ENCODE assay signal across 10 cellular contexts in genomic region chr3:196170296-196170695, GRCh38. TPM values are rescaled to one million over a fixed set of nuclear protein-coding genes. Genes with fewer than 3 reads are reported as not detected.
"Had no signal": no experiment of that assay in that cellular context is flagged by ENCODE, and none has a peak within 500 bp of the region (broad histone marks: within the 10 kb centered on the region; RNA-seq: fewer than 3 reads in every experiment).

No MANE protein-coding gene starts in this region.

RNA-seq across cellular contexts. Expression of gene ZDHHC19, which starts 40.9 kb away (rescaled TPM):
- total RNA-seq: activated CD4-positive, alpha-beta T cell treated with anti-CD3 and anti-CD28 coated beads for 36 hours; activated CD4-positive, alpha-beta T cell treated with anti-CD3 and anti-CD28 coated beads, Interleukin-2, amount 10 ng/mL, durations not matched to agents 7 days and 5 days; activated CD8-positive, alpha-beta memory T cell treated with anti-CD3 and anti-CD28 coated beads, Interleukin-2, amount 10 ng/mL, durations not matched to agents 7 days and 5 days; activated CD8-positive, alpha-beta T cell treated with anti-CD3 and anti-CD28 coated beads, Interleukin-2, amount 10 ng/mL, durations not matched to agents 7 days and 5 days; activated naive CD8-positive, alpha-beta T cell treated with anti-CD3 and anti-CD28 coated beads, Interleukin-2, amount 10 ng/mL, durations not matched to agents 7 days and 5 days; activated T-helper 2 cell treated with anti-CD3 and anti-CD28 coated beads, Interferon-gamma antibody, Interleukin-2, Interleukin-4, amounts not matched to agents 10 μg/mL and 5 μg/mL and 100 μg/mL, durations not matched to agents 14 hours and 24 hours and 36 hours; ascending aorta; bronchial epithelial cell had no signal

RNA-seq across cellular contexts. Expression of gene SLC51A, which starts 46.0 kb away (rescaled TPM):
- total RNA-seq: activated CD4-positive, alpha-beta memory T cell treated with anti-CD3 and anti-CD28 coated beads, Interleukin-2, amount 10 ng/mL, durations not matched to agents 7 days and 5 days; activated CD4-positive, alpha-beta T cell treated with anti-CD3 and anti-CD28 coated beads for 36 hours; activated CD4-positive, alpha-beta T cell treated with anti-CD3 and anti-CD28 coated beads, Interleukin-2, amount 10 ng/mL, durations not matched to agents 7 days and 5 days; activated CD8-positive, alpha-beta memory T cell treated with anti-CD3 and anti-CD28 coated beads, Interleukin-2, amount 10 ng/mL, durations not matched to agents 7 days and 5 days; activated CD8-positive, alpha-beta T cell treated with anti-CD3 and anti-CD28 coated beads, Interleukin-2, amount 10 ng/mL, durations not matched to agents 7 days and 5 days; activated naive CD8-positive, alpha-beta T cell treated with anti-CD3 and anti-CD28 coated beads, Interleukin-2, amount 10 ng/mL, durations not matched to agents 7 days and 5 days; activated T-helper 2 cell treated with anti-CD3 and anti-CD28 coated beads, Interferon-gamma antibody, Interleukin-2, Interleukin-4, amounts not matched to agents 10 μg/mL and 5 μg/mL and 100 μg/mL, durations not matched to agents 14 hours and 24 hours and 36 hours; ascending aorta; bronchial epithelial cell; cardiac muscle cell had no signal
